Comparison of ENCODE assay signal across 8 cellular contexts in genomic region chr11:73761403-73761945, GRCh38. TPM values are rescaled to one million over a fixed set of nuclear protein-coding genes. Genes with fewer than 3 reads are reported as not detected.
DNase-seq lines count a peak whose midpoint lies in the region; ATAC-seq and TF ChIP-seq lines count a peak whose summit lies in the region.

No MANE protein-coding gene starts in this region.

- peaks cover 4% of the 10 kb centered on the region for H3K23me2 ChIP-seq in H9 (ENCODE audit: insufficient read length, low read depth, low read length, poor library complexity, severe bottlenecking)

- H3K9ac ChIP-seq in H9 (ENCODE audit: extremely low read depth, insufficient read length, low read length) (no peak overlapping the region), smooth muscle cell (ENCODE audit: low read depth) (no peak overlapping the region)

- no peak overlapping the region for H2BK5ac ChIP-seq in H9 (ENCODE audit: insufficient read length, low read length)

- peaks cover 15% of the 10 kb centered on the region; the same call in 1 of the 2 replicates for H3K79me2 ChIP-seq in H9 (ENCODE audit: insufficient read depth, low read length)
- H3K79me2 ChIP-seq in smooth muscle cell (ENCODE audit: low read depth), result peaks cover 42% of the 10 kb centered on the region

- H3K27me3 Mint-ChIP-seq in H9 (ENCODE audit: low read depth), result peaks cover 4% of the 10 kb centered on the region; the same call in 1 of the 2 replicates

- no peak overlapping the region for H3K14ac ChIP-seq in H9 (ENCODE audit: insufficient read depth, low read length)

- no peak overlapping the region for H2BK12ac ChIP-seq in H9 (ENCODE audit: insufficient read length, low read depth, low read length)

- DNase-seq in H9 (no peak), WERI-Rb-1 (no peak), heart right ventricle (peak; percentile 15 to 26), smooth muscle cell (lab: John Stamatoyannopoulos, UW; ENCODE audit: unreplicated experiment) (no peak), NCI-H345 (lab: John Stamatoyannopoulos, UW) (no peak), DMS153 treated with DMSO at 0.1 percent for 48 hours (lab: John Stamatoyannopoulos, UW; ENCODE audit: unreplicated experiment) (no peak)

- no peak overlapping the region for H3K18ac ChIP-seq in H9 (ENCODE audit: insufficient read length, low read depth, low read length)

- H4K20me1 ChIP-seq in H9 (ENCODE audit: control insufficient read depth, insufficient read depth, insufficient read length) (no peaks in the 10 kb centered on the region), smooth muscle cell (ENCODE audit: low read depth) (peaks cover 33% of the 10 kb centered on the region)

- H3K4me1 Mint-ChIP-seq in H9, result peaks cover 25 to 31% of the 10 kb centered on the region in 2 experiments

- H3K9me3 ChIP-seq in H9 (ENCODE audit: control insufficient read depth, low read depth, low read length), result no peaks in the 10 kb centered on the region
- H3K9me3 ChIP-seq in WERI-Rb-1 (ENCODE audit: severe bottlenecking), result no peaks in the 10 kb centered on the region
- H3K9me3 ChIP-seq in heart right ventricle, result no peaks in the 10 kb centered on the region
- no peaks in the 10 kb centered on the region for H3K9me3 ChIP-seq in smooth muscle cell (replicated peaks; ENCODE audit: low read depth)

- no CpG with 5 or more reads among the region's 16 CpGs for WGBS in H9 (ENCODE audit: extremely low coverage, insufficient read length, low lambda C conversion rate)
- WGBS in heart right ventricle, 2 donors, result 48% methylated on average over 16 of the region's 16 CpGs
- WGBS in smooth muscle cell (ENCODE audit: low lambda C conversion rate), result 66% methylated on average over 11 of the region's 16 CpGs

- peaks cover 4% of the 10 kb centered on the region for H3K79me1 ChIP-seq in H9 (ENCODE audit: insufficient read depth, low read depth, low read length, poor library complexity, severe bottlenecking)

- no peak overlapping the region for H2BK120ac ChIP-seq in H9 (ENCODE audit: low read depth, low read length, poor library complexity, severe bottlenecking)

- H3K27me3 ChIP-seq in H9 (ENCODE audit: insufficient read depth, low read length), result no peaks in the 10 kb centered on the region
- no peaks in the 10 kb centered on the region for H3K27me3 ChIP-seq in WERI-Rb-1 (ENCODE audit: insufficient read depth, low read depth, severe bottlenecking)
- H3K27me3 ChIP-seq in heart right ventricle, result no peaks in the 10 kb centered on the region
- no peaks in the 10 kb centered on the region for H3K27me3 ChIP-seq in smooth muscle cell (ENCODE audit: low read depth)

- peak overlapping the region; percentile 90 to 99 for H3K4me3 Mint-ChIP-seq in H9

- ATAC-seq in heart right ventricle (peak in 4 of 8 donors; percentile 3 to 40 (median 26)), GM21381 (IDR thresholded peaks at IDR 0.05; ENCODE audit: unreplicated experiment) (no peak)

- no peaks in the 10 kb centered on the region; a peak in 1 of 5 replicates for H3K9me3 Mint-ChIP-seq in H9

- H4K91ac ChIP-seq in H9 (ENCODE audit: insufficient read length, low read depth, low read length), result no peak overlapping the region

- no peak overlapping the region for H2BK20ac ChIP-seq in H9 (ENCODE audit: low read depth, low read length, poor library complexity, severe bottlenecking)

- peaks cover 5% of the 10 kb centered on the region for H3F3A ChIP-seq in smooth muscle cell (ENCODE audit: low read depth)

- no peak overlapping the region for H3T11ph ChIP-seq in H9 (ENCODE audit: low read length)

- H3K23ac ChIP-seq in H9 (ENCODE audit: insufficient read length, low read depth, low read length), result no peak overlapping the region

- H2AK5ac ChIP-seq in H9 (ENCODE audit: insufficient read length, low read length), result no peak overlapping the region

- H2BK15ac ChIP-seq in H9 (ENCODE audit: low read depth, low read length), result no peak overlapping the region

- peak overlapping the region; percentile 12 for H3K4me2 ChIP-seq in H9 (ENCODE audit: insufficient read depth, insufficient read length, low read length)
- H3K4me2 ChIP-seq in smooth muscle cell, result peak overlapping the region; percentile 67

- H3K36me3 ChIP-seq in WERI-Rb-1 (no peaks in the 10 kb centered on the region; the same call in 1 of the 2 replicates), heart right ventricle (no peaks in the 10 kb centered on the region), smooth muscle cell (ENCODE audit: low read depth) (no peaks in the 10 kb centered on the region)

- H3K56ac ChIP-seq in H9 (ENCODE audit: insufficient read length, low read depth, low read length), result no peak overlapping the region

- H2AFZ ChIP-seq in H9 (ENCODE audit: low read length) (no peak overlapping the region), smooth muscle cell (ENCODE audit: low read depth) (peak overlapping the region; percentile 47)

- no peak overlapping the region for H4K5ac ChIP-seq in H9 (ENCODE audit: insufficient read length, low read depth, low read length)

- no peak overlapping the region for H4K8ac ChIP-seq in H9 (replicated peaks; ENCODE audit: insufficient read length, low read depth, low read length)

- H3K4me1 ChIP-seq in H9 (ENCODE audit: insufficient read depth, low read length) (no peaks in the 10 kb centered on the region), heart right ventricle (peaks cover 3 to 35% (median 27%) of the 10 kb centered on the region in 9 donors), smooth muscle cell (ENCODE audit: low read depth) (peaks cover 17% of the 10 kb centered on the region)

- peak overlapping the region; percentile 95 to 98 (median 98) for H3K27ac Mint-ChIP-seq in H9

- H3K36me3 Mint-ChIP-seq in H9 (ENCODE audit: insufficient read depth in 1 of 3, low read depth in 3 of 3), result peaks cover 0 to 4% (median 4%) of the 10 kb centered on the region in 3 experiments; a peak in 2 of 7 replicates

- peak overlapping the region; percentile 80 for H3K27ac ChIP-seq in 22Rv1
- no peak overlapping the region for H3K27ac ChIP-seq in H9 (ENCODE audit: insufficient read length, low read depth, low read length)
- peak overlapping the region; percentile 13 for H3K27ac ChIP-seq in WERI-Rb-1
- peak overlapping the region; percentile 77 to 99 (median 96) for H3K27ac ChIP-seq in heart right ventricle
- peak overlapping the region; percentile 45 for H3K27ac ChIP-seq in smooth muscle cell (ENCODE audit: low read depth)

- intact Hi-C loops in heart right ventricle (cut with DNase I), result loop anchor here in 7 of 10 donors (1.0 to 2.0 kb wide), 2 partner anchors 17 to 18 kb away; no protein-coding TSS in a partner anchor

- H3K4ac ChIP-seq in H9 (ENCODE audit: low read depth, low read length), result no peak overlapping the region

- H3K4me3 ChIP-seq in WERI-Rb-1 (ENCODE audit: low read depth, low read length) (peak overlapping the region; percentile 41), heart right ventricle (peak overlapping the region in 9 of 10 donors; percentile 23 to 99 (median 97)), smooth muscle cell (peak overlapping the region; percentile 91)

- TF ChIP-seq CTCF in 22Rv1 (IDR thresholded peaks at IDR 0.05) (no peak; the same call in 1 of the 2 replicates), H9 (conservative IDR thresholded peaks at IDR 0.05) (no peak), WERI-Rb-1 (IDR thresholded peaks at IDR 0.05; ENCODE audit: low read depth, low read length) (no peak), heart right ventricle (IDR thresholded peaks at IDR 0.05) (peak in 1 of 9 donors; percentile 9), smooth muscle cell (IDR thresholded peaks at IDR 0.05; ENCODE audit: borderline replicate concordance, insufficient read depth, poor library complexity, severe bottlenecking) (no peak)

RNA-seq across cellular contexts. Expression of gene RAB6A, which starts 0.6 kb away (rescaled TPM):
- total RNA-seq in H9 (2021) (72.8 and 74.4 TPM in 2 replicates), heart right ventricle (100 to 1,000 TPM in 8 of 10 donors, 10 to 100 TPM in 2; 96.5 to 137 (median 120) TPM), smooth muscle cell (145 and 148 TPM in 2 replicates)
- polyA plus RNA-seq in heart right ventricle (10 to 100 TPM; 39.1 to 67.8 TPM), smooth muscle cell (102 and 110 TPM in 2 replicates)

RNA-seq across cellular contexts. Expression of gene MRPL48, which starts 26.2 kb away (rescaled TPM):
- 35.7 and 36.4 TPM in 2 replicates for total RNA-seq in H9 (2021)
- 10 to 100 TPM; 25.1 to 44.4 (median 32.6) TPM for total RNA-seq in heart right ventricle
- polyA plus RNA-seq in heart right ventricle, result 10 to 100 TPM; 32.8 to 39.7 TPM
- total RNA-seq in smooth muscle cell, result 26.4 and 29.7 TPM in 2 replicates
- polyA plus RNA-seq in smooth muscle cell, result 65.3 and 74.6 TPM in 2 replicates

Comparison
In these comparisons a context has a peak if more than half of its experiments do, and no peak if none do; other contexts are left out.
1. DNase-seq: peak in heart right ventricle (2 of 2); none in H9 (single experiment), WERI-Rb-1 (single experiment), smooth muscle cell (single experiment), NCI-H345 (single experiment) and DMS153 treated with DMSO at 0.1 percent for 48 hours (single experiment).
2. H3K4me3 ChIP-seq: peak in every context shown above with its lines; median percentile 97 in heart right ventricle; 91 in smooth muscle cell; 41 in WERI-Rb-1.